Comparison of ENCODE assay signal across 8 cellular contexts in genomic region chr6:26537846-26538571, GRCh38. TPM values are rescaled to one million over a fixed set of nuclear protein-coding genes. Genes with fewer than 3 reads are reported as not detected.
A peak's percentile ranks its signal among the peaks of the same experiment; 100 is the strongest.
DNase-seq lines count a peak whose midpoint lies in the region; ATAC-seq and TF ChIP-seq lines count a peak whose summit lies in the region.

Gene HMGN4 (plus strand): TSS chr6:26538366. CDS start chr6:26545207, 6,841 bp downstream.

- CTCF ChIA-PET in SK-N-SH (lab: Yijun Ruan, JAX) = interaction anchor here (0.8 to 4.9 kb wide), 11 partner anchors 10 to 207 kb away, joined by 3 to 21 read pairs (median 8); no protein-coding TSS in a partner anchor
- CTCF ChIA-PET in activated naive CD4-positive, alpha-beta T cell treated with anti-CD3 and anti-CD28 coated beads, Interleukin-2, amount 10 ng/mL, durations not matched to agents 7 days and 5 days (lab: Charles Lee) = interaction anchor here (0.5 to 1.5 kb wide), 4 partner anchors 15 to 195 kb away, joined by 3 to 4 read pairs (median 3); no protein-coding TSS in a partner anchor

- TF ChIP-seq EP300 in SK-N-SH (IDR thresholded peaks at IDR 0.05; ENCODE audit: borderline replicate concordance in 1 of 2, low read depth in 1 of 2, low read length in 1 of 2) = no peak

- no peaks in the 10 kb centered on the region for H3K9me3 ChIP-seq in SK-N-SH
- no peaks in the 10 kb centered on the region for H3K9me3 ChIP-seq in osteoblast (ENCODE audit: low read depth, low read length)
- H3K9me3 ChIP-seq in thymus (ENCODE audit: control insufficient read depth) = no peaks in the 10 kb centered on the region

- H3K27ac ChIP-seq in SK-N-SH (ENCODE audit: low read depth in 2 of 2, low read length in 1 of 2) = peak within 1 kb of the TSS; percentile 90 to 96
- H3K27ac ChIP-seq in osteoblast (ENCODE audit: low read depth, low read length) = peak within 1 kb of the TSS; percentile 87
- peak within 1 kb of the TSS; percentile 97 for H3K27ac ChIP-seq in thymus (ENCODE audit: low read depth)

- no peaks in the 10 kb centered on the region for H4K20me1 ChIP-seq in SK-N-SH (ENCODE audit: insufficient read depth)
- H4K20me1 ChIP-seq in osteoblast (ENCODE audit: insufficient read depth, low read length) = peaks cover 3% of the 10 kb centered on the region

- H3K27ac Mint-ChIP-seq in activated naive CD4-positive, alpha-beta T cell treated with anti-CD3 and anti-CD28 coated beads, Interleukin-2, amount 10 ng/mL, durations not matched to agents 7 days and 5 days = peak within 1 kb of the TSS; percentile 99

- TF ChIP-seq RAD21 in SK-N-SH (IDR thresholded peaks at IDR 0.05; ENCODE audit: low read length) = no peak

- peak within 1 kb of the TSS; percentile 80 for H3K4me3 Mint-ChIP-seq in activated naive CD4-positive, alpha-beta T cell treated with anti-CD3 and anti-CD28 coated beads, Interleukin-2, amount 10 ng/mL, durations not matched to agents 7 days and 5 days

- H3K4me1 Mint-ChIP-seq in activated naive CD4-positive, alpha-beta T cell treated with anti-CD3 and anti-CD28 coated beads, Interleukin-2, amount 10 ng/mL, durations not matched to agents 7 days and 5 days = peaks cover 63% of the 10 kb centered on the region

- peaks cover 22% of the 10 kb centered on the region for H3K36me3 Mint-ChIP-seq in activated naive CD4-positive, alpha-beta T cell treated with anti-CD3 and anti-CD28 coated beads, Interleukin-2, amount 10 ng/mL, durations not matched to agents 7 days and 5 days

- H3K36me3 ChIP-seq in GM06990 (ENCODE audit: control insufficient read depth, insufficient read depth, low read length) (no peaks in the 10 kb centered on the region; the same call in none of the 2 replicates), SK-N-SH (replicated peaks in 1 of 2; ENCODE audit: control insufficient read depth in 1 of 2, insufficient read depth in 2 of 2, low read length in 1 of 2) (peaks cover 15 to 19% of the 10 kb centered on the region in 2 experiments), osteoblast (ENCODE audit: insufficient read depth, low read length) (peaks cover 5% of the 10 kb centered on the region), thymus (ENCODE audit: control insufficient read depth, insufficient read depth) (peaks cover 4% of the 10 kb centered on the region)

- peaks cover under 1% of the 10 kb centered on the region for H3K27me3 Mint-ChIP-seq in activated naive CD4-positive, alpha-beta T cell treated with anti-CD3 and anti-CD28 coated beads, Interleukin-2, amount 10 ng/mL, durations not matched to agents 7 days and 5 days

- peak within 1 kb of the TSS; percentile 99 for H3K9ac ChIP-seq in SK-N-SH

- no peaks in the 10 kb centered on the region for H3K27me3 ChIP-seq in GM06990 (replicated peaks; ENCODE audit: control insufficient read depth, insufficient read depth, low read length)
- H3K27me3 ChIP-seq in SK-N-SH (ENCODE audit: insufficient read depth) = no peaks in the 10 kb centered on the region
- H3K27me3 ChIP-seq in osteoblast (ENCODE audit: insufficient read depth, low read length) = no peaks in the 10 kb centered on the region
- no peaks in the 10 kb centered on the region for H3K27me3 ChIP-seq in thymus (ENCODE audit: control insufficient read depth, insufficient read depth)

- 1% methylated on average over 29 of the region's 49 CpGs for WGBS in SK-N-SH (ENCODE audit: low lambda C conversion rate)
- WGBS in thymus = under 1% methylated on average over 49 of the region's 49 CpGs

- peak; percentile 56 for ATAC-seq in HG02571 (IDR thresholded peaks at IDR 0.05; ENCODE audit: unreplicated experiment)

- peak within 1 kb of the TSS; percentile 90 for H3K4me3 ChIP-seq in GM06990 (replicated peaks; ENCODE audit: low read depth, low read length)
- H3K4me3 ChIP-seq in SK-N-SH (ENCODE audit: low read depth in 2 of 2, low read length in 1 of 2) = peak within 1 kb of the TSS; percentile 60 to 97
- H3K4me3 ChIP-seq in osteoblast (ENCODE audit: insufficient read depth, low read length) = peak within 1 kb of the TSS; percentile 87
- peak within 1 kb of the TSS; percentile 97 for H3K4me3 ChIP-seq in thymus (ENCODE audit: low read length)

- peaks cover 11 to 17% of the 10 kb centered on the region in 2 experiments for H3K4me1 ChIP-seq in SK-N-SH (ENCODE audit: control insufficient read depth in 1 of 2, insufficient read depth in 2 of 2, low read depth in 1 of 2, low read length in 1 of 2)
- peaks cover 22% of the 10 kb centered on the region for H3K4me1 ChIP-seq in osteoblast (ENCODE audit: insufficient read depth, low read length)
- peaks cover 16% of the 10 kb centered on the region for H3K4me1 ChIP-seq in thymus (ENCODE audit: control insufficient read depth, insufficient read depth, low read length)

- H2AFZ ChIP-seq in SK-N-SH (ENCODE audit: low read depth) (peak within 1 kb of the TSS; percentile 98), osteoblast (ENCODE audit: low read length) (peak within 1 kb of the TSS; percentile 100)

- H3K9me2 ChIP-seq in SK-N-SH = no peaks in the 10 kb centered on the region

- DNase-seq in GM06990 (ENCODE audit: extremely low read depth, insufficient read length) = peak; percentile 89
- DNase-seq in NCI-H1092 (lab: John Stamatoyannopoulos, UW) = peak; percentile 76
- DNase-seq in SK-N-SH = peak; percentile 87
- peak; percentile 83 for DNase-seq in activated naive CD4-positive, alpha-beta T cell treated with anti-CD3 and anti-CD28 coated beads, Interleukin-2, amount 10 ng/mL, durations not matched to agents 7 days and 5 days
- peak; percentile 94 for DNase-seq in globus pallidus (ENCODE audit: low spot score)
- DNase-seq in osteoblast (ENCODE audit: insufficient read length, low spot score, missing footprints) = peak; percentile 94

- peak within 1 kb of the TSS; percentile 90 for H3K4me2 ChIP-seq in SK-N-SH
- peak within 1 kb of the TSS; percentile 92 for H3K4me2 ChIP-seq in osteoblast (ENCODE audit: insufficient read depth, low read length)

- H3K9me3 Mint-ChIP-seq in activated naive CD4-positive, alpha-beta T cell treated with anti-CD3 and anti-CD28 coated beads, Interleukin-2, amount 10 ng/mL, durations not matched to agents 7 days and 5 days = no peaks in the 10 kb centered on the region

- TF ChIP-seq CTCF in GM06990 (IDR thresholded peaks at IDR 0.05; ENCODE audit: insufficient read depth, low read length, poor library complexity, severe bottlenecking) (no peak), SK-N-SH (IDR thresholded peaks at IDR 0.05) (peak; percentile 17; the same call in 1 of the 2 replicates), osteoblast (IDR thresholded peaks at IDR 0.05; ENCODE audit: extremely low read depth, low read depth, low read length) (no peak)

- H3K79me2 ChIP-seq in SK-N-SH (ENCODE audit: insufficient read depth) (peaks cover 47% of the 10 kb centered on the region), osteoblast (ENCODE audit: insufficient read depth, low read length) (peaks cover 46% of the 10 kb centered on the region)

- POLR2A ChIA-PET in SK-N-SH (lab: Yijun Ruan, JAX) = interaction anchor here (0.6 to 2.9 kb wide), 7 partner anchors 13 to 1694 kb away, joined by 3 to 16 read pairs (median 4); a partner anchor contains a TSS

- H3F3A ChIP-seq in SK-N-SH (replicated peaks; ENCODE audit: insufficient read depth) = peaks cover 39% of the 10 kb centered on the region

TF ChIP-seq in SK-N-SH, 30 proteins besides CTCF, POLR2A, EP300 and RAD21 (continues in another document):
- TF ChIP-seq NRF1 (IDR thresholded peaks at IDR 0.05; ENCODE audit: low read depth, low read length) = peak; percentile 59
- peak; percentile 89 for TF ChIP-seq POLR2AphosphoS5 (IDR thresholded peaks at IDR 0.05; ENCODE audit: low read depth, low read length)
- TF ChIP-seq TAF1 (IDR thresholded peaks at IDR 0.05; ENCODE audit: borderline replicate concordance, low read depth, low read length) = peak; percentile 78
- TF ChIP-seq SIN3A (IDR thresholded peaks at IDR 0.05; ENCODE audit: borderline replicate concordance, low read depth, low read length) = peak; percentile 46; the same call in 1 of the 2 replicates
- TF ChIP-seq ELF1 (IDR thresholded peaks at IDR 0.05) = peak; percentile 35; the same call in 1 of the 2 replicates
- no peak; the same call in 1 of the 2 replicates for TF ChIP-seq YY1 (IDR thresholded peaks at IDR 0.05; ENCODE audit: low read depth)
- no peak for TF ChIP-seq USF1 (IDR thresholded peaks at IDR 0.05; ENCODE audit: borderline replicate concordance, low read depth)
- TF ChIP-seq GABPA (IDR thresholded peaks at IDR 0.05; ENCODE audit: low read depth) = peak; percentile 89
- 0 out of 2 replicates have a peak, but pooled peaks have one; percentile 35 for TF ChIP-seq FOSL2 (IDR thresholded peaks at IDR 0.05; ENCODE audit: borderline replicate concordance, low read depth)
- TF ChIP-seq, protein P1, sequence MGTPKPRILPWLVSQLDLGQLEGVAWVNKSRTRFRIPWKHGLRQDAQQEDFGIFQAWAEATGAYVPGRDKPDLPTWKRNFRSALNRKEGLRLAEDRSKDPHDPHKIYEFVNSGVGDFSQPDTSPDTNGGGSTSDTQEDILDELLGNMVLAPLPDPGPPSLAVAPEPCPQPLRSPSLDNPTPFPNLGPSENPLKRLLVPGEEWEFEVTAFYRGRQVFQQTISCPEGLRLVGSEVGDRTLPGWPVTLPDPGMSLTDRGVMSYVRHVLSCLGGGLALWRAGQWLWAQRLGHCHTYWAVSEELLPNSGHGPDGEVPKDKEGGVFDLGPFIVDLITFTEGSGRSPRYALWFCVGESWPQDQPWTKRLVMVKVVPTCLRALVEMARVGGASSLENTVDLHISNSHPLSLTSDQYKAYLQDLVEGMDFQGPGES (IDR thresholded peaks at IDR 0.05; ENCODE audit: low read depth, low read length) = no peak

RNA-seq across cellular contexts. Expression of gene HMGN4, which starts in this region (rescaled TPM):
- polyA plus RNA-seq in SK-N-SH (2012; rRNA removed) (76.3 and 79.7 TPM in 2 replicates), thymus (62.1 TPM)
- 98.3 and 103 TPM in 2 replicates for polyA plus RNA-seq in SK-N-SH (2012; cell fraction: cytosol; rRNA removed)
- polyA plus RNA-seq in SK-N-SH (2012; cell fraction: nucleus; rRNA removed) = 27.6 and 48.3 TPM in 2 replicates
- 62.2 and 64.5 TPM in 2 replicates for total RNA-seq in osteoblast

Comparison
In these comparisons a context has a peak if more than half of its experiments do, and no peak if none do; other contexts are left out.
1. Peak in every context shown above with its lines: DNase-seq, ATAC-seq, H3K4me3 ChIP-seq and H3K27ac ChIP-seq.